14 cellular contexts compared by ENCODE assay signal in genomic region chr6:107698146-107698545, GRCh38.
DNase-seq lines count a peak whose midpoint lies in the region; ATAC-seq, FAIRE-seq and TF ChIP-seq lines count a peak whose summit lies in the region.
"Had no signal": no experiment of that assay in that cellular context is flagged by ENCODE, and none has a peak within 500 bp of the region (broad histone marks: within the 10 kb centered on the region; RNA-seq: fewer than 3 reads in every experiment).

No MANE protein-coding gene starts in this region.

- H3K27me3 ChIP-seq in AG04450 (ENCODE audit: control insufficient read depth, insufficient read depth, low read length) (no peaks in the 10 kb centered on the region), astrocyte (ENCODE audit: insufficient read depth, low read length) (no peaks in the 10 kb centered on the region), testis (no peaks in the 10 kb centered on the region)
- H3K27me3 ChIP-seq: vagina had no signal

- H3K4me3 ChIP-seq in AG04450 (ENCODE audit: low read depth, low read length) (no peak overlapping the region), astrocyte (ENCODE audit: insufficient read depth, low read depth, low read length) (no peak overlapping the region), testis (no peak overlapping the region)
- H3K4me3 ChIP-seq: vagina had no signal

- FAIRE-seq in astrocyte (lab: Jason Lieb, UNC): peak; percentile 47

- H2AFZ ChIP-seq in astrocyte (ENCODE audit: low read depth, low read length): peak overlapping the region; percentile 7

- H3K79me2 ChIP-seq in astrocyte (ENCODE audit: insufficient read depth, low read length): no peaks in the 10 kb centered on the region

- H3K9me3 ChIP-seq in AG04450 (ENCODE audit: control insufficient read depth, insufficient read depth, low read length) (no peaks in the 10 kb centered on the region), astrocyte (ENCODE audit: insufficient read depth, low read depth, low read length) (no peaks in the 10 kb centered on the region), testis (no peaks in the 10 kb centered on the region)
- H3K9me3 ChIP-seq: vagina had no signal

- H3K4me1 Mint-ChIP-seq in astrocyte (ENCODE audit: low read depth, unreplicated experiment): peaks cover 31% of the 10 kb centered on the region

- intact Hi-C loops in testis (cut with DNase I; ENCODE audit: low total_unique reads): no loop called here

- WGBS in testis, 2 donors: 50 to 59% methylated on average over 4 of the region's 4 CpGs

- H3K27ac ChIP-seq in AG04450 (ENCODE audit: low read depth, low read length) (peak overlapping the region; percentile 63), astrocyte (ENCODE audit: low read depth, low read length) (peak overlapping the region; percentile 34), testis (peak overlapping the region in 1 of 2 donors; percentile 34)
- H3K27ac ChIP-seq: vagina had no signal

- no peaks in the 10 kb centered on the region for H4K20me1 ChIP-seq in astrocyte (ENCODE audit: insufficient read depth, low read length)

- no peak for ATAC-seq in HG03565 (IDR thresholded peaks at IDR 0.05; ENCODE audit: unreplicated experiment)
- ATAC-seq in HG03045 (IDR thresholded peaks at IDR 0.05; ENCODE audit: unreplicated experiment): no peak
- ATAC-seq in HG03095 (IDR thresholded peaks at IDR 0.05; ENCODE audit: unreplicated experiment): no peak
- ATAC-seq: activated naive CD4-positive, alpha-beta T cell treated with anti-CD3 and anti-CD28 coated beads, Interleukin-2, amount 50 U/mL, for 72 hours had no signal

- no peak for DNase-seq in AG04450 (ENCODE audit: low read depth, low spot score)
- DNase-seq in H4 (ENCODE audit: low spot score): peak; percentile 15
- DNase-seq in astrocyte (ENCODE audit: low read depth): peak; percentile 68
- DNase-seq in kidney tubule cell (ENCODE audit: low spot score): peak; percentile 79
- DNase-seq in testis: no peak
- DNase-seq: activated CD4-positive, alpha-beta T cell treated with anti-CD3 and anti-CD28 coated beads, Interleukin-2, amount 50 U/mL, for 48 hours; CD8-positive, alpha-beta memory T cell; effector CD8-positive, alpha-beta T cell; NCI-H1930 had no signal

- peak overlapping the region; percentile 69 for H3K4me3 Mint-ChIP-seq in astrocyte (ENCODE audit: unreplicated experiment)
- H3K4me3 Mint-ChIP-seq: CD8-positive, alpha-beta memory T cell had no signal

- CTCF ChIA-PET in AG04450 (lab: Charles Lee): interaction anchor here (1.3 to 1.9 kb wide), 2 partner anchors 8 to 23 kb away, joined by 5 to 7 read pairs; no protein-coding TSS in a partner anchor

- no peak for TF ChIP-seq CTCF in AG04450 (IDR thresholded peaks at IDR 0.05; ENCODE audit: low read depth, low read length)
- TF ChIP-seq CTCF in astrocyte (IDR thresholded peaks at IDR 0.05; ENCODE audit: insufficient read depth, low read depth, low read length): no peak
- TF ChIP-seq CTCF in testis (IDR thresholded peaks at IDR 0.05): no peak

- TF ChIP-seq POLR2A in testis (IDR thresholded peaks at IDR 0.05): no peak

- H3K4me1 ChIP-seq in astrocyte (ENCODE audit: insufficient read depth, low read length) (peaks cover 15% of the 10 kb centered on the region), testis (no peaks in the 10 kb centered on the region)
- H3K4me1 ChIP-seq: vagina had no signal

- H3K4me2 ChIP-seq in astrocyte (ENCODE audit: low read length): peak overlapping the region; percentile 57

- peak overlapping the region; percentile 96 for H3K27ac Mint-ChIP-seq in astrocyte (ENCODE audit: unreplicated experiment)
- H3K27ac Mint-ChIP-seq: activated naive CD4-positive, alpha-beta T cell treated with anti-CD3 and anti-CD28 coated beads, Interleukin-2, amount 50 U/mL, for 72 hours had no signal

- H3K36me3 ChIP-seq in astrocyte (ENCODE audit: insufficient read depth, low read length) (no peaks in the 10 kb centered on the region), testis (ENCODE audit: low read depth, missing control alignments) (no peaks in the 10 kb centered on the region)
- H3K36me3 ChIP-seq: vagina had no signal

- H3K27me3 Mint-ChIP-seq in astrocyte (ENCODE audit: low read depth, unreplicated experiment): no peaks in the 10 kb centered on the region

- POLR2A ChIA-PET in AG04450 (lab: Yijun Ruan, JAX): interaction anchor here (1.6 kb wide), 1 partner anchor 19 kb away, joined by 4 read pairs; no protein-coding TSS in a partner anchor

- H3K36me3 Mint-ChIP-seq in astrocyte (ENCODE audit: low read depth, unreplicated experiment): no peaks in the 10 kb centered on the region
- H3K36me3 Mint-ChIP-seq: activated naive CD4-positive, alpha-beta T cell treated with anti-CD3 and anti-CD28 coated beads, Interleukin-2, amount 50 U/mL, for 72 hours had no signal

- H3K9ac ChIP-seq in astrocyte (ENCODE audit: low read length): no peak overlapping the region

- peaks cover 7% of the 10 kb centered on the region for H3K9me3 Mint-ChIP-seq in astrocyte (ENCODE audit: unreplicated experiment)
- H3K9me3 Mint-ChIP-seq: CD8-positive, alpha-beta memory T cell had no signal

Comparison
In these comparisons a context has a peak if more than half of its experiments do, and no peak if none do; other contexts are left out.
1. DNase-seq: peak in H4 (single experiment), astrocyte (single experiment) and kidney tubule cell (single experiment); none in AG04450 (single experiment) and testis (single experiment).